In genomic region chr7:27918503-27918902, GRCh38 we compare ENCODE assay signal across 20 cellular contexts.
DNase-seq lines count a peak whose midpoint lies in the region; ATAC-seq and TF ChIP-seq lines count a peak whose summit lies in the region.
"Had no signal": no experiment of that assay in that cellular context is flagged by ENCODE, and none has a peak within 500 bp of the region (broad histone marks: within the 10 kb centered on the region; RNA-seq: fewer than 3 reads in every experiment).

No MANE protein-coding gene starts in this region.

- no peak overlapping the region for H4K12ac ChIP-seq in trophoblast cell (ENCODE audit: low read depth, low read length)

- H3K4me1 ChIP-seq in Loucy (ENCODE audit: insufficient read depth, low read length, poor library complexity, severe bottlenecking) (peaks cover 72% of the 10 kb centered on the region), SJSA1 (replicated peaks) (peaks cover 34% of the 10 kb centered on the region), trophoblast cell (ENCODE audit: control insufficient read depth in 1 of 2, insufficient read depth in 2 of 2, low read length in 2 of 2) (no peaks in the 10 kb centered on the region)

- H3K23ac ChIP-seq in trophoblast cell (ENCODE audit: low read length): no peak overlapping the region

- no peak overlapping the region for H3K4ac ChIP-seq in trophoblast cell (ENCODE audit: low read depth, low read length)

- H2AFZ ChIP-seq in Loucy (ENCODE audit: low read length) (no peak overlapping the region), trophoblast cell (ENCODE audit: insufficient read depth, low read length, poor library complexity) (no peak overlapping the region)
- H2AFZ ChIP-seq: PC-9 had no signal

- no peak for DNase-seq in SJSA1 (ENCODE audit: low read depth in 1 of 2, low spot score in 2 of 2)
- no peak for DNase-seq in NCI-H2171 (lab: John Stamatoyannopoulos, UW)
- DNase-seq in DMS79 treated with DMSO at 0.1 percent for 48 hours (lab: John Stamatoyannopoulos, UW): no peak
- no peak for DNase-seq in trophoblast cell
- DNase-seq in substantia nigra (lab: John Stamatoyannopoulos, UW): no peak
- DNase-seq: AML-193, DMS53, H7, KG1, NCI-H1105 treated with DMSO at 0.1 percent for 48 hours, NCI-H2029 treated with DMSO at 0.1 percent for 48 hours, NCI-H345, NCI-H524, RPMI8226, SIG-M5, T-cell had no signal

- H3F3A ChIP-seq in Loucy (ENCODE audit: low read depth): peaks cover 4% of the 10 kb centered on the region; the same call in 1 of the 2 replicates

- H2BK5ac ChIP-seq in trophoblast cell (ENCODE audit: low read depth, low read length, poor library complexity): no peak overlapping the region

- peak overlapping the region; percentile 4 for H3K4me2 ChIP-seq in Loucy (ENCODE audit: low read depth, low read length, poor library complexity, severe bottlenecking)
- no peak overlapping the region for H3K4me2 ChIP-seq in trophoblast cell (ENCODE audit: low read length)
- H3K4me2 ChIP-seq: PC-9 had no signal

- no peaks in the 10 kb centered on the region for H3K9me2 ChIP-seq in Loucy (replicated peaks; ENCODE audit: low read depth, low read length)

- no peak overlapping the region for H3K14ac ChIP-seq in trophoblast cell (ENCODE audit: low read length)

- H3K36me3 ChIP-seq in Loucy (ENCODE audit: insufficient read depth, low read length) (no peaks in the 10 kb centered on the region), SJSA1 (peaks cover 3% of the 10 kb centered on the region; the same call in 1 of the 2 replicates), trophoblast cell (ENCODE audit: control insufficient read depth in 1 of 2, insufficient read depth in 2 of 2, low read length in 2 of 2) (no peaks in the 10 kb centered on the region)

- no peak overlapping the region for H3K18ac ChIP-seq in trophoblast cell (ENCODE audit: low read length)

- peak; percentile 36 for ATAC-seq in GM18867 (IDR thresholded peaks at IDR 0.05; ENCODE audit: unreplicated experiment)
- ATAC-seq: T-cell had no signal

- H3K4me3 ChIP-seq in Loucy (ENCODE audit: low read length, poor library complexity, severe bottlenecking) (no peak overlapping the region), SJSA1 (no peak overlapping the region), trophoblast cell (ENCODE audit: low read depth, low read length) (no peak overlapping the region)
- H3K4me3 ChIP-seq: PC-9 had no signal

- H3K79me2 ChIP-seq in Loucy (ENCODE audit: insufficient read depth, low read length) (peaks cover 11% of the 10 kb centered on the region; the same call in 1 of the 2 replicates), trophoblast cell (ENCODE audit: control insufficient read depth, insufficient read depth, low read length, poor library complexity) (no peaks in the 10 kb centered on the region)

- H3K27ac ChIP-seq in SJSA1 (peak overlapping the region; percentile 61), trophoblast cell (ENCODE audit: low read depth, low read length) (no peak overlapping the region), substantia nigra (ENCODE audit: low read depth, low read length, poor library complexity, severe bottlenecking) (no peak overlapping the region)
- H3K27ac ChIP-seq: HL-60, PC-9 had no signal

- TF ChIP-seq CTCF in Loucy (conservative IDR thresholded peaks at IDR 0.05; ENCODE audit: low read length): no peak

- no CpG with 5 or more reads among the region's 1 CpG for WGBS in trophoblast cell (ENCODE audit: extremely low coverage, insufficient coverage, insufficient read length)

- H4K20me1 ChIP-seq in Loucy (ENCODE audit: insufficient read depth, low read length, poor library complexity, severe bottlenecking): peaks cover 3% of the 10 kb centered on the region

- H3K27me3 ChIP-seq in Loucy (ENCODE audit: insufficient read depth, low read length, poor library complexity, severe bottlenecking): no peaks in the 10 kb centered on the region
- H3K27me3 ChIP-seq in SJSA1 (replicated peaks): no peaks in the 10 kb centered on the region
- H3K27me3 ChIP-seq in trophoblast cell (ENCODE audit: insufficient read depth, low read length): no peaks in the 10 kb centered on the region

- no peak overlapping the region for H2AK5ac ChIP-seq in trophoblast cell (ENCODE audit: low read length)

- peak overlapping the region; percentile 15 for H3K9ac ChIP-seq in Loucy (ENCODE audit: low read depth, low read length, poor library complexity, severe bottlenecking)
- H3K9ac ChIP-seq in trophoblast cell (ENCODE audit: low read length): no peak overlapping the region

- H2BK120ac ChIP-seq in trophoblast cell (ENCODE audit: insufficient read depth, low read length, poor library complexity): no peak overlapping the region

- H4K91ac ChIP-seq in trophoblast cell (ENCODE audit: low read depth, low read length): no peak overlapping the region

- H3K79me1 ChIP-seq in trophoblast cell (ENCODE audit: low read length): no peaks in the 10 kb centered on the region

- no peak overlapping the region for H2BK12ac ChIP-seq in trophoblast cell (ENCODE audit: low read length)

- no peaks in the 10 kb centered on the region for H3K9me3 ChIP-seq in Loucy (ENCODE audit: insufficient read depth, low read depth, low read length)
- H3K9me3 ChIP-seq in SJSA1 (replicated peaks): peaks cover 3% of the 10 kb centered on the region
- peaks cover 2% of the 10 kb centered on the region for H3K9me3 ChIP-seq in trophoblast cell (ENCODE audit: insufficient read depth, low read depth, low read length)

- H4K8ac ChIP-seq in trophoblast cell (ENCODE audit: low read depth, low read length): no peak overlapping the region
